23 cellular contexts compared by ENCODE assay signal in genomic region chr10:75904499-75905283, GRCh38.
DNase-seq lines count a peak whose midpoint lies in the region; ATAC-seq and TF ChIP-seq lines count a peak whose summit lies in the region.
"Had no signal": no experiment of that assay in that cellular context is flagged by ENCODE, and none has a peak within 500 bp of the region (broad histone marks: within the 10 kb centered on the region; RNA-seq: fewer than 3 reads in every experiment).

No MANE protein-coding gene starts in this region.

- H3K4me1 ChIP-seq in endocrine pancreas (ENCODE audit: control insufficient read depth, insufficient read depth, low read length) (no peaks in the 10 kb centered on the region), neural progenitor cell (peaks cover 24% of the 10 kb centered on the region), upper lobe of right lung (no peaks in the 10 kb centered on the region)
- H3K4me1 ChIP-seq: BLaER1 treated with 17β-estradiol and CSF1 and Interleukin-3, amounts not matched to agents 10 nM and 100 nM had no signal

- H3K79me2 ChIP-seq in neural progenitor cell (ENCODE audit: low read depth) = no peaks in the 10 kb centered on the region

- no peaks in the 10 kb centered on the region for H3K9me3 ChIP-seq in endocrine pancreas (ENCODE audit: control insufficient read depth, low read length)
- H3K9me3 ChIP-seq in neural progenitor cell (ENCODE audit: low read depth) = no peaks in the 10 kb centered on the region
- no peaks in the 10 kb centered on the region for H3K9me3 ChIP-seq in upper lobe of right lung
- H3K9me3 ChIP-seq in WERI-Rb-1 (ENCODE audit: severe bottlenecking) = no peaks in the 10 kb centered on the region
- H3K9me3 ChIP-seq: BLaER1 treated with 17β-estradiol and CSF1 and Interleukin-3, amounts not matched to agents 10 nM and 100 nM; heart right ventricle; ovary; upper lobe of left lung had no signal

- no peaks in the 10 kb centered on the region for H3K36me3 ChIP-seq in endocrine pancreas (ENCODE audit: control insufficient read depth, insufficient read depth, low read length)
- H3K36me3 ChIP-seq in neural progenitor cell = no peaks in the 10 kb centered on the region
- no peaks in the 10 kb centered on the region for H3K36me3 ChIP-seq in upper lobe of right lung
- H3K36me3 ChIP-seq in WERI-Rb-1 = no peaks in the 10 kb centered on the region
- H3K36me3 ChIP-seq: BLaER1 treated with 17β-estradiol and CSF1 and Interleukin-3, amounts not matched to agents 10 nM and 100 nM; heart right ventricle; ovary; upper lobe of left lung had no signal

- H3K4me3 ChIP-seq in endocrine pancreas (ENCODE audit: control insufficient read depth, insufficient read depth, low read length) = peak overlapping the region; percentile 57
- no peak overlapping the region for H3K4me3 ChIP-seq in neural progenitor cell
- no peak overlapping the region for H3K4me3 ChIP-seq in upper lobe of right lung
- H3K4me3 ChIP-seq in WERI-Rb-1 (ENCODE audit: low read depth, low read length) = no peak overlapping the region
- H3K4me3 ChIP-seq: BLaER1 treated with 17β-estradiol and CSF1 and Interleukin-3, amounts not matched to agents 10 nM and 100 nM; ovary; upper lobe of left lung had no signal

- no peaks in the 10 kb centered on the region for H3K36me3 Mint-ChIP-seq in neural progenitor cell
- H3K36me3 Mint-ChIP-seq: IgD-negative memory B cell; stimulated activated naive B cell treated with anti-CD40 and anti-IgM and Interleukin-4, amounts not matched to agents 10 μg/mL and 1 μg/mL and 100 μg/mL, for 72 hours had no signal

- H4K20me1 ChIP-seq in neural progenitor cell (ENCODE audit: low read depth) = no peaks in the 10 kb centered on the region
- H4K20me1 ChIP-seq: BLaER1 treated with 17β-estradiol and CSF1 and Interleukin-3, amounts not matched to agents 10 nM and 100 nM had no signal

- TF ChIP-seq CTCF in neural progenitor cell (IDR thresholded peaks at IDR 0.05) (no peak), upper lobe of right lung (IDR thresholded peaks at IDR 0.05) (no peak), WERI-Rb-1 (IDR thresholded peaks at IDR 0.05; ENCODE audit: low read depth, low read length) (no peak)

- DNase-seq in NCI-H1105 treated with DMSO at 0.1 percent for 48 hours (lab: John Stamatoyannopoulos, UW) (peak; percentile 29), NCI-H1105 (lab: John Stamatoyannopoulos, UW) (no peak), NCI-H526 treated with DMSO at 0.1 percent for 48 hours (lab: John Stamatoyannopoulos, UW) (peak; percentile 44), neural progenitor cell (ENCODE audit: low spot score) (peak; percentile 43), upper lobe of right lung (no peak), WERI-Rb-1 (no peak)
- DNase-seq: activated CD8-positive, alpha-beta T cell treated with anti-CD3 and anti-CD28 coated beads for 36 hours; activated naive CD8-positive, alpha-beta T cell treated with anti-CD3 and anti-CD28 coated beads, Interleukin-2, amount 50 U/mL, for 24 hours; activated T-cell treated with anti-CD3 and anti-CD28 coated beads, Interleukin-2, amount 50 U/mL, for 72 hours; caudate nucleus; heart right ventricle; HFFc6; NCI-H1092; NCI-H510A; ovary; stimulated activated naive B cell treated with anti-CD40 and anti-IgM and Interleukin-4, amounts not matched to agents 10 μg/mL and 1 μg/mL and 100 μg/mL, for 72 hours; upper lobe of left lung had no signal

- peak overlapping the region; percentile 36 for H2AFZ ChIP-seq in neural progenitor cell (replicated peaks)

- H3K27me3 ChIP-seq in endocrine pancreas (ENCODE audit: control insufficient read depth, insufficient read depth, low read length) (no peaks in the 10 kb centered on the region), neural progenitor cell (no peaks in the 10 kb centered on the region), upper lobe of right lung (no peaks in the 10 kb centered on the region), WERI-Rb-1 (ENCODE audit: insufficient read depth, low read depth, severe bottlenecking) (no peaks in the 10 kb centered on the region)
- H3K27me3 ChIP-seq: BLaER1 treated with 17β-estradiol and CSF1 and Interleukin-3, amounts not matched to agents 10 nM and 100 nM; ovary; upper lobe of left lung had no signal

- H3K27ac ChIP-seq in neural progenitor cell (no peak overlapping the region), upper lobe of right lung (no peak overlapping the region), WERI-Rb-1 (no peak overlapping the region)
- H3K27ac ChIP-seq: 22Rv1; BLaER1 treated with 17β-estradiol and CSF1 and Interleukin-3, amounts not matched to agents 10 nM and 100 nM; heart right ventricle; ovary; upper lobe of left lung; VCaP had no signal

- H3K27me3 Mint-ChIP-seq in neural progenitor cell (ENCODE audit: insufficient read depth, low read depth) = peaks cover 6% of the 10 kb centered on the region

- no peaks in the 10 kb centered on the region for H3F3A ChIP-seq in neural progenitor cell (ENCODE audit: low read depth)

- intact Hi-C loops in upper lobe of right lung (cut with DNase I) = no loop called here

- peak overlapping the region; percentile 84 for H3K27ac Mint-ChIP-seq in neural progenitor cell
- H3K27ac Mint-ChIP-seq: activated CD8-positive, alpha-beta T cell treated with anti-CD3 and anti-CD28 coated beads for 36 hours; activated naive CD8-positive, alpha-beta T cell treated with anti-CD3 and anti-CD28 coated beads, Interleukin-2, amount 50 U/mL, for 24 hours; activated T-cell treated with anti-CD3 and anti-CD28 coated beads, Interleukin-2, amount 50 U/mL, for 72 hours; HFFc6; IgD-negative memory B cell; stimulated activated naive B cell treated with anti-CD40 and anti-IgM and Interleukin-4, amounts not matched to agents 10 μg/mL and 1 μg/mL and 100 μg/mL, for 72 hours had no signal

- H3K4me3 Mint-ChIP-seq in neural progenitor cell = no peak overlapping the region
- H3K4me3 Mint-ChIP-seq: activated CD8-positive, alpha-beta T cell treated with anti-CD3 and anti-CD28 coated beads for 36 hours; activated naive CD8-positive, alpha-beta T cell treated with anti-CD3 and anti-CD28 coated beads, Interleukin-2, amount 50 U/mL, for 24 hours; activated T-cell treated with anti-CD3 and anti-CD28 coated beads, Interleukin-2, amount 50 U/mL, for 72 hours; HFFc6; IgD-negative memory B cell; stimulated activated naive B cell treated with anti-CD40 and anti-IgM and Interleukin-4, amounts not matched to agents 10 μg/mL and 1 μg/mL and 100 μg/mL, for 72 hours had no signal

- no peaks in the 10 kb centered on the region for H3K9me3 Mint-ChIP-seq in neural progenitor cell
- H3K9me3 Mint-ChIP-seq: activated CD8-positive, alpha-beta T cell treated with anti-CD3 and anti-CD28 coated beads for 36 hours; activated naive CD8-positive, alpha-beta T cell treated with anti-CD3 and anti-CD28 coated beads, Interleukin-2, amount 50 U/mL, for 24 hours; activated T-cell treated with anti-CD3 and anti-CD28 coated beads, Interleukin-2, amount 50 U/mL, for 72 hours; HFFc6 had no signal

- H3K4me1 Mint-ChIP-seq in neural progenitor cell = peaks cover 36% of the 10 kb centered on the region
- H3K4me1 Mint-ChIP-seq: activated naive CD8-positive, alpha-beta T cell treated with anti-CD3 and anti-CD28 coated beads, Interleukin-2, amount 50 U/mL, for 24 hours; IgD-negative memory B cell; stimulated activated naive B cell treated with anti-CD40 and anti-IgM and Interleukin-4, amounts not matched to agents 10 μg/mL and 1 μg/mL and 100 μg/mL, for 72 hours had no signal

- no peak overlapping the region for H3K9ac ChIP-seq in endocrine pancreas (ENCODE audit: control insufficient read depth, insufficient read depth, low read length)
- H3K9ac ChIP-seq in neural progenitor cell = no peak overlapping the region
- H3K9ac ChIP-seq: BLaER1 treated with 17β-estradiol and CSF1 and Interleukin-3, amounts not matched to agents 10 nM and 100 nM had no signal

- peak overlapping the region; percentile 10 for H3K4me2 ChIP-seq in neural progenitor cell
- H3K4me2 ChIP-seq: BLaER1 treated with 17β-estradiol and CSF1 and Interleukin-3, amounts not matched to agents 10 nM and 100 nM had no signal

- ATAC-seq in HG03378 (IDR thresholded peaks at IDR 0.05; ENCODE audit: unreplicated experiment) = no peak
- no peak for ATAC-seq in upper lobe of right lung
- ATAC-seq: activated CD8-positive, alpha-beta T cell treated with anti-CD3 and anti-CD28 coated beads for 36 hours; activated naive CD8-positive, alpha-beta T cell treated with anti-CD3 and anti-CD28 coated beads, Interleukin-2, amount 50 U/mL, for 24 hours; activated T-cell treated with anti-CD3 and anti-CD28 coated beads, Interleukin-2, amount 50 U/mL, for 72 hours; stimulated activated naive B cell treated with anti-CD40 and anti-IgM and Interleukin-4, amounts not matched to agents 10 μg/mL and 1 μg/mL and 100 μg/mL, for 72 hours had no signal

Comparison
In these comparisons a context has a peak if more than half of its experiments do, and no peak if none do; other contexts are left out.
1. DNase-seq: peak in NCI-H1105 treated with DMSO at 0.1 percent for 48 hours (single experiment), NCI-H526 treated with DMSO at 0.1 percent for 48 hours (single experiment) and neural progenitor cell (single experiment); none in NCI-H1105 (single experiment), upper lobe of right lung (single experiment) and WERI-Rb-1 (single experiment).